Comparison of ENCODE assay signal across 17 cellular contexts in the genomic region with DNA sequence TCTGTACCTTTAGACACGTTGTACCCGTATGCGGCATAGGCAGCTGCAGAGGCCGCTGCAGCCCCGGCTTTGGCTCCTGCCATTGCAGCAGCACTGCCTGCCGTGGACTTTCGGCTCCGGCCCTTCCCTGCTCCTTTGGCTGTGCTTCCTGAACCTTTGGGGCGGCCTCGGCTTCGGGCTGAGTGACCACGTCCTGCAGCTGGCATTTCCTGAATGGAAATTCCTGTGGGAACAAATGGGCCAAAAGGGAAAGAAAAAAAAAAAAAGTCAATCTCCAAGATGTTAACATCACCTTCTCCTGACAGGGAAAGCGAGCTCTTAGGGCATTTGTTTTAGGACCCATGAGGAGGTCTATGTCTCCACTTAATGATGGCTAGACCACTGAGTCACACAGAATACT. TPM values are rescaled to one million over a fixed set of nuclear protein-coding genes. Genes with fewer than 3 reads are reported as not detected.
DNase-seq lines count a peak whose midpoint lies in the region; ATAC-seq and TF ChIP-seq lines count a peak whose summit lies in the region.
"Had no signal": no experiment of that assay in that cellular context is flagged by ENCODE, and none has a peak within 500 bp of the region (broad histone marks: within the 10 kb centered on the region; RNA-seq: fewer than 3 reads in every experiment).

No MANE protein-coding gene starts in this region.

- dilution Hi-C loops in IMR-90 (cut with HindIII; ENCODE audit: low sequenced_read_pairs, unreplicated experiment): no loop called here

- H3K27me3 ChIP-seq in IMR-90 (ENCODE audit: control insufficient read depth, insufficient read depth, low read length): no peaks in the 10 kb centered on the region
- H3K27me3 ChIP-seq: BLaER1 treated with 17β-estradiol and CSF1 and Interleukin-3, amounts not matched to agents 10 nM and 100 nM; uterus had no signal

- no peaks in the 10 kb centered on the region for H3K27me3 Mint-ChIP-seq in chondrocyte (ENCODE audit: low read depth)
- H3K27me3 Mint-ChIP-seq: activated B cell treated with CpG ODN at 0.5 μM for 24 hours; activated naive CD4-positive, alpha-beta T cell treated with anti-CD3 and anti-CD28 coated beads, Interleukin-2, amount 50 U/mL, for 24 hours; dendritic cell treated with granulocyte-macrophage colony-stimulating factor and Interleukin-4, amounts not matched to agents 40 ng/mL and 50 ng/mL, for 4 days had no signal

- DNase-seq in AG09309 (ENCODE audit: low read depth): peak; percentile 64
- peak; percentile 93 for DNase-seq in IMR-90
- DNase-seq in chondrocyte (ENCODE audit: low spot score): no peak
- DNase-seq in NCI-H526 treated with DMSO at 0.1 percent for 48 hours (lab: John Stamatoyannopoulos, UW): no peak
- no peak for DNase-seq in activated CD4-positive, alpha-beta T cell treated with anti-CD3 and anti-CD28 coated beads, Interleukin-2, amount 50 U/mL, for 48 hours
- DNase-seq: activated B cell treated with CpG ODN at 0.5 μM for 24 hours; foreskin melanocyte; stimulated activated CD4-positive, alpha-beta T cell treated with anti-CD3 and anti-CD28 coated beads, Interleukin-2, amount 100 ng/mL, for 48 hours had no signal

- no peak overlapping the region for H3K4me3 Mint-ChIP-seq in chondrocyte (ENCODE audit: unreplicated experiment)
- H3K4me3 Mint-ChIP-seq: activated B cell treated with CpG ODN at 0.5 μM for 24 hours; activated naive CD4-positive, alpha-beta T cell treated with anti-CD3 and anti-CD28 coated beads, Interleukin-2, amount 50 U/mL, for 24 hours; dendritic cell treated with granulocyte-macrophage colony-stimulating factor and Interleukin-4, amounts not matched to agents 40 ng/mL and 50 ng/mL, for 4 days had no signal

- H3K9me3 ChIP-seq in IMR-90 (ENCODE audit: control insufficient read depth, insufficient read depth, low read length) (no peaks in the 10 kb centered on the region), mesodermal cell (ENCODE audit: control insufficient read depth, low read length) (no peaks in the 10 kb centered on the region)
- H3K9me3 ChIP-seq: BLaER1 treated with 17β-estradiol and CSF1 and Interleukin-3, amounts not matched to agents 10 nM and 100 nM; uterus had no signal

- peak overlapping the region; percentile 87 for H2AK9ac ChIP-seq in IMR-90 (replicated peaks; ENCODE audit: low read depth, low read length, poor library complexity)

- POLR2A ChIA-PET in IMR-90 (lab: Charles Lee; ENCODE audit: unreplicated experiment): interaction anchor here (0.6 to 0.7 kb wide), 3 partner anchors 10 to 432 kb away, joined by 3 to 6 read pairs (median 3); no protein-coding TSS in a partner anchor

- H3K79me1 ChIP-seq in IMR-90 (ENCODE audit: low read depth in 1 of 2, low read length in 2 of 2): peaks cover 24 to 81% of the 10 kb centered on the region in 2 experiments

- H2BK120ac ChIP-seq in IMR-90 (ENCODE audit: low read depth, low read length): peak overlapping the region; percentile 99

- no peaks in the 10 kb centered on the region; the same call in 1 of the 2 replicates for H4K20me1 ChIP-seq in IMR-90 (ENCODE audit: insufficient read depth, low read length)

- TF ChIP-seq POLR2A in IMR-90 (IDR thresholded peaks at IDR 0.05; ENCODE audit: low read depth, low read length): no peak

- H3K18ac ChIP-seq in IMR-90 (ENCODE audit: low read depth, low read length): peak overlapping the region; percentile 98

- BruUV-seq in IMR-90 (replicated peaks; lab: Mats Ljungman, UMichigan): no TSS peak

- WGBS in IMR-90 (ENCODE audit: extremely low coverage in 2 of 2, insufficient read length in 1 of 2), 2 experiments: 0% methylated on average over 1 of the region's 13 CpGs; no CpG with 5 or more reads in 1 of the 2 experiments
- WGBS in mesodermal cell (ENCODE audit: insufficient coverage in 2 of 2), 2 experiments: 91 to 94% methylated on average over 12 to 13 of the region's 13 CpGs

- H2BK15ac ChIP-seq in IMR-90 (ENCODE audit: low read depth, low read length): peak overlapping the region; percentile 90; the same call in 2 of the 3 replicates

- peak overlapping the region; percentile 94 for H3K27ac ChIP-seq in IMR-90 (ENCODE audit: insufficient read depth, low read length)
- peak overlapping the region; percentile 50 for H3K27ac ChIP-seq in mesodermal cell (ENCODE audit: low read depth, low read length, severe bottlenecking)
- H3K27ac ChIP-seq: BLaER1 treated with 17β-estradiol and CSF1 and Interleukin-3, amounts not matched to agents 10 nM and 100 nM; HL-60; SK-N-MC; uterus had no signal

- H3K36me3 ChIP-seq in IMR-90 (ENCODE audit: control insufficient read depth, insufficient read depth, low read length) (peaks cover 61% of the 10 kb centered on the region), mesodermal cell (ENCODE audit: control insufficient read depth, insufficient read depth, low read length) (peaks cover 99% of the 10 kb centered on the region)
- H3K36me3 ChIP-seq: uterus had no signal

- H4K91ac ChIP-seq in IMR-90 (ENCODE audit: insufficient read depth, low read depth, low read length): peak overlapping the region; percentile 100

- H3K4me1 ChIP-seq in IMR-90 (ENCODE audit: control insufficient read depth, insufficient read depth, low read length) (peaks cover 31% of the 10 kb centered on the region), mesodermal cell (ENCODE audit: control insufficient read depth, insufficient read depth, low read length, poor library complexity, severe bottlenecking) (peaks cover 27% of the 10 kb centered on the region)
- H3K4me1 ChIP-seq: uterus had no signal

- ATAC-seq in IMR-90 (ENCODE audit: low read depth) (peak; percentile 66), GM18861 (IDR thresholded peaks at IDR 0.05; ENCODE audit: unreplicated experiment) (no peak), HG03097 (IDR thresholded peaks at IDR 0.05; ENCODE audit: low FRiP score, unreplicated experiment) (no peak)

- H2AFZ ChIP-seq in IMR-90 (replicated peaks; ENCODE audit: low read length, poor library complexity): peak overlapping the region; percentile 36

- peaks cover 36% of the 10 kb centered on the region for H3K9me1 ChIP-seq in IMR-90 (ENCODE audit: insufficient read depth, low read length)

- H3K4me1 Mint-ChIP-seq in chondrocyte (ENCODE audit: low read depth): peaks cover 55% of the 10 kb centered on the region
- H3K4me1 Mint-ChIP-seq: activated B cell treated with CpG ODN at 0.5 μM for 24 hours; activated naive CD4-positive, alpha-beta T cell treated with anti-CD3 and anti-CD28 coated beads, Interleukin-2, amount 50 U/mL, for 24 hours had no signal

- H4K8ac ChIP-seq in IMR-90 (ENCODE audit: low read depth in 2 of 2, low read length in 2 of 2): peak overlapping the region; percentile 88 to 98

- H3K4me3 ChIP-seq in AG09309 (ENCODE audit: control insufficient read depth, low read depth, low read length): no peak overlapping the region
- no peak overlapping the region for H3K4me3 ChIP-seq in IMR-90 (ENCODE audit: insufficient read depth, low read depth, low read length)
- H3K4me3 ChIP-seq in mesodermal cell (ENCODE audit: extremely low read depth, insufficient read depth, low read length, poor library complexity, severe bottlenecking): no peak overlapping the region
- H3K4me3 ChIP-seq: BLaER1 treated with 17β-estradiol and CSF1 and Interleukin-3, amounts not matched to agents 10 nM and 100 nM; SK-N-MC; uterus had no signal

- H3K9ac ChIP-seq in IMR-90 (ENCODE audit: low read depth, low read length): peak overlapping the region; percentile 56; the same call in 1 of the 2 replicates
- H3K9ac ChIP-seq: BLaER1 treated with 17β-estradiol and CSF1 and Interleukin-3, amounts not matched to agents 10 nM and 100 nM had no signal

- H3K36me3 Mint-ChIP-seq in chondrocyte (ENCODE audit: low read depth): peaks cover 58% of the 10 kb centered on the region

- H3K23ac ChIP-seq in IMR-90 (ENCODE audit: low read depth, low read length): peak overlapping the region; percentile 99

- peak overlapping the region; percentile 99 for H2BK20ac ChIP-seq in IMR-90 (ENCODE audit: low read depth, low read length)

- peak overlapping the region; percentile 99 for H3K14ac ChIP-seq in IMR-90 (replicated peaks; ENCODE audit: low read depth, low read length)

- peak; percentile 15 for TF ChIP-seq RAD21 in IMR-90 (IDR thresholded peaks at IDR 0.05; ENCODE audit: low read length)

- peak overlapping the region; percentile 96 for H3K56ac ChIP-seq in IMR-90 (ENCODE audit: extremely low read depth, insufficient read depth, low read length)

- intact Hi-C loops in IMR-90 (cut with micrococcal nuclease): loop anchor here (2.0 kb wide), 1 partner anchor 30 kb away; a partner anchor contains a TSS

- H3K4ac ChIP-seq in IMR-90 (ENCODE audit: low read depth, low read length): peak overlapping the region; percentile 100

- H3K9me3 Mint-ChIP-seq in chondrocyte (ENCODE audit: low read depth): no peaks in the 10 kb centered on the region
- H3K9me3 Mint-ChIP-seq: activated B cell treated with CpG ODN at 0.5 μM for 24 hours; activated naive CD4-positive, alpha-beta T cell treated with anti-CD3 and anti-CD28 coated beads, Interleukin-2, amount 50 U/mL, for 24 hours; dendritic cell treated with granulocyte-macrophage colony-stimulating factor and Interleukin-4, amounts not matched to agents 40 ng/mL and 50 ng/mL, for 4 days had no signal

- peak overlapping the region; percentile 97 for H2BK5ac ChIP-seq in IMR-90 (ENCODE audit: low read depth, low read length, poor library complexity, severe bottlenecking)

- TF ChIP-seq CTCF in AG09309 (IDR thresholded peaks at IDR 0.05; ENCODE audit: control insufficient read depth, insufficient read depth, low read depth, low read length, missing control alignments) (peak; percentile 18), IMR-90 (conservative IDR thresholded peaks at IDR 0.05; ENCODE audit: low read depth, low read length) (0 out of 2 replicates have a peak, but pooled peaks have one; percentile 3), chondrocyte (IDR thresholded peaks at IDR 0.05) (peak; percentile 34)

- H2AK5ac ChIP-seq in IMR-90 (ENCODE audit: low read depth, low read length): peak overlapping the region; percentile 84

- H3K4me2 ChIP-seq in IMR-90 (ENCODE audit: low read depth, low read length): peak overlapping the region; percentile 49
- H3K4me2 ChIP-seq: BLaER1 treated with 17β-estradiol and CSF1 and Interleukin-3, amounts not matched to agents 10 nM and 100 nM had no signal

- CTCF ChIA-PET in IMR-90 (lab: Yijun Ruan, JAX): interaction anchor here (0.6 to 2.8 kb wide), 4 partner anchors 10 to 316 kb away, joined by 3 to 16 read pairs (median 4); no protein-coding TSS in a partner anchor

- in situ Hi-C loops in IMR-90 (cut with MboI; ENCODE audit: low sequenced_read_pairs): no loop called here

- peak overlapping the region; percentile 85 for H4K5ac ChIP-seq in IMR-90 (ENCODE audit: low read depth, low read length)

- peak overlapping the region; percentile 90 for H3K27ac Mint-ChIP-seq in chondrocyte (ENCODE audit: unreplicated experiment)
- H3K27ac Mint-ChIP-seq: activated B cell treated with CpG ODN at 0.5 μM for 24 hours; activated naive CD4-positive, alpha-beta T cell treated with anti-CD3 and anti-CD28 coated beads, Interleukin-2, amount 50 U/mL, for 24 hours; dendritic cell treated with granulocyte-macrophage colony-stimulating factor and Interleukin-4, amounts not matched to agents 40 ng/mL and 50 ng/mL, for 4 days had no signal

RNA-seq across cellular contexts. Expression of a gene that starts 29.6 kb away (rescaled TPM):
- total RNA-seq in IMR-90 (2012; rRNA removed) (41.9 and 51.3 TPM in 2 replicates), chondrocyte (2.8 to 78.5 TPM (median 77.6 TPM) in 3 replicates)
- 72.5 and 77.8 TPM in 2 replicates for polyA plus RNA-seq in IMR-90 (2012; rRNA removed)
- polyA plus RNA-seq in IMR-90 (2012; cell fraction: cytosol; rRNA removed): 40.3 and 108 TPM in 2 replicates
- polyA plus RNA-seq in IMR-90 (2012; cell fraction: nucleus; rRNA removed; ENCODE audit: low replicate concordance): 31.6 and 74.8 TPM in 2 replicates
- polyA plus RNA-seq in mesodermal cell (2013, experiment 1 of 2): 18.9 TPM
- polyA plus RNA-seq in mesodermal cell (2013, experiment 2 of 2): 18.7 TPM

RNA-seq across cellular contexts. Expression of a gene that starts 53.7 kb away (rescaled TPM):
- total RNA-seq in IMR-90 (2012; rRNA removed): 1.7 and 1.8 TPM in 2 replicates
- polyA plus RNA-seq in IMR-90 (2012; rRNA removed): 3.4 and 3.6 TPM in 2 replicates
- polyA plus RNA-seq in IMR-90 (2012; cell fraction: cytosol; rRNA removed): 2.3 and 2.9 TPM in 2 replicates
- polyA plus RNA-seq in IMR-90 (2012; cell fraction: nucleus; rRNA removed; ENCODE audit: low replicate concordance): 2.4 and 5.1 TPM in 2 replicates
- total RNA-seq in chondrocyte: 0.36 to 0.45 TPM in 2 of 3 replicates, not detected in the other
- polyA plus RNA-seq in mesodermal cell (2013, experiment 1 of 2): 51.5 TPM
- polyA plus RNA-seq in mesodermal cell (2013, experiment 2 of 2): 31.4 TPM
- total RNA-seq: activated B cell treated with CpG ODN at 0.5 μM for 24 hours had no signal

Comparison
In these comparisons a context has a peak if more than half of its experiments do, and no peak if none do; other contexts are left out.
1. DNase-seq: peak in AG09309 (single experiment) and IMR-90 (single experiment); none in chondrocyte (single experiment), NCI-H526 treated with DMSO at 0.1 percent for 48 hours (single experiment) and activated CD4-positive, alpha-beta T cell treated with anti-CD3 and anti-CD28 coated beads, Interleukin-2, amount 50 U/mL, for 48 hours (0 of 2).
2. Peak in every context shown above with its lines, with median percentiles within 50 percentile points of each other: CTCF ChIP-seq.